ENCODE assay signal across 12 cellular contexts in genomic region chr19:48991011-48991609, GRCh38. TPM values are rescaled to one million over a fixed set of nuclear protein-coding genes. Genes with fewer than 3 reads are reported as not detected.
DNase-seq lines count a peak whose midpoint lies in the region; ATAC-seq and TF ChIP-seq lines count a peak whose summit lies in the region.
"Had no signal": no experiment of that assay in that cellular context is flagged by ENCODE, and none has a peak within 500 bp of the region (broad histone marks: within the 10 kb centered on the region; RNA-seq: fewer than 3 reads in every experiment).

No MANE protein-coding gene starts in this region.

- no peak for TF ChIP-seq POLR2A in testis (IDR thresholded peaks at IDR 0.05)

- peak overlapping the region; percentile 24 for H4K8ac ChIP-seq in mesenchymal stem cell (ENCODE audit: low read length)

- H3K9ac ChIP-seq in mesenchymal stem cell (ENCODE audit: low read length), result peak overlapping the region; percentile 97

- TF ChIP-seq CTCF in cardiac muscle cell (IDR thresholded peaks at IDR 0.05; ENCODE audit: low read depth, low read length) (no peak), tibial artery (IDR thresholded peaks at IDR 0.05) (no peak), testis (IDR thresholded peaks at IDR 0.05) (no peak)

- H3K36me3 ChIP-seq in cardiac muscle cell (peaks cover 15% of the 10 kb centered on the region), mesenchymal stem cell (ENCODE audit: control insufficient read depth in 1 of 2, insufficient read depth in 2 of 2, low read depth in 1 of 2, low read length in 2 of 2) (peaks cover 36 to 46% of the 10 kb centered on the region in 2 experiments), tibial artery (peaks cover 16 to 38% (median 22%) of the 10 kb centered on the region in 3 donors), testis (ENCODE audit: low read depth, missing control alignments) (no peaks in the 10 kb centered on the region)

- no peak for ATAC-seq in left cardiac atrium
- no peak for ATAC-seq in activated T-helper 17 cell treated with anti-CD3 and anti-CD28 coated beads, Interleukin-2, amount 50 U/mL, for 72 hours (replicated peaks)
- no peak for ATAC-seq in GM21576 (IDR thresholded peaks at IDR 0.05; ENCODE audit: unreplicated experiment)
- ATAC-seq in stimulated activated naive B cell treated with anti-CD40 and anti-IgM and Interleukin-4, amounts not matched to agents 10 μg/mL and 1 μg/mL and 100 μg/mL, for 72 hours (replicated peaks), result no peak
- ATAC-seq: activated T-cell treated with anti-CD3 and anti-CD28 coated beads, Interleukin-2, amount 50 U/mL, for 4 hours had no signal

- H2BK15ac ChIP-seq in mesenchymal stem cell (ENCODE audit: low read depth, poor library complexity, severe bottlenecking), result peak overlapping the region; percentile 67

- WGBS in mesenchymal stem cell, result 93% methylated on average over 22 of the region's 22 CpGs
- WGBS in testis, 2 donors, result 93 to 97% methylated on average over 9 to 22 of the region's 22 CpGs

- H3K18ac ChIP-seq in mesenchymal stem cell (ENCODE audit: low read depth in 1 of 2, low read length in 2 of 2), result no peak overlapping the region

- no peaks in the 10 kb centered on the region for H3K27me3 Mint-ChIP-seq in activated T-helper 17 cell treated with anti-CD3 and anti-CD28 coated beads, Interleukin-2, amount 50 U/mL, for 72 hours
- H3K27me3 Mint-ChIP-seq in stimulated activated naive B cell treated with anti-CD40 and anti-IgM and Interleukin-4, amounts not matched to agents 10 μg/mL and 1 μg/mL and 100 μg/mL, for 72 hours, result no peaks in the 10 kb centered on the region
- H3K27me3 Mint-ChIP-seq: CD4-positive, alpha-beta memory T cell had no signal

- H3K4me3 ChIP-seq in cardiac muscle cell (no peak overlapping the region), mesenchymal stem cell (ENCODE audit: insufficient read depth in 1 of 2, low read depth in 1 of 2, low read length in 2 of 2) (peak overlapping the region in 1 of 2 experiments; percentile 97), tibial artery (peak overlapping the region; percentile 85 to 97), testis (no peak overlapping the region)

- H2BK5ac ChIP-seq in mesenchymal stem cell (ENCODE audit: low read depth, low read length, poor library complexity, severe bottlenecking), result no peak overlapping the region

- H3K4me2 ChIP-seq in mesenchymal stem cell (ENCODE audit: low read length, poor library complexity, severe bottlenecking), result no peak overlapping the region

- DNase-seq in cardiac muscle cell (ENCODE audit: low read depth in 1 of 2, low spot score in 1 of 2) (no peak), left cardiac atrium (no peak), mesenchymal stem cell (no peak), tibial artery (no peak), testis (no peak)
- no peak for DNase-seq in stimulated activated naive B cell treated with anti-CD40 and anti-IgM and Interleukin-4, amounts not matched to agents 10 μg/mL and 1 μg/mL and 100 μg/mL, for 72 hours
- DNase-seq: activated T-cell treated with anti-CD3 and anti-CD28 coated beads, Interleukin-2, amount 50 U/mL, for 4 hours; CD4-positive, alpha-beta memory T cell; NCI-H524 had no signal

- H2AK5ac ChIP-seq in mesenchymal stem cell (ENCODE audit: low read length, severe bottlenecking), result no peak overlapping the region

- no peak overlapping the region for H3K23ac ChIP-seq in mesenchymal stem cell (ENCODE audit: low read length in 2 of 2)

- peak overlapping the region; percentile 71 for H4K91ac ChIP-seq in mesenchymal stem cell (ENCODE audit: low read length)

- intact Hi-C loops in left cardiac atrium (cut with DNase I), result loop anchor here in 1 of 2 donors (10.0 kb wide), 1 partner anchor 84 kb away; the partner anchor contains the start of gene KCNA7
- intact Hi-C loops in tibial artery (cut with DNase I; ENCODE audit: low total_unique reads), result loop anchor here (10.0 kb wide), 1 partner anchor 346 kb away; the partner anchor contains the start of gene CA11
- intact Hi-C loops in testis (cut with DNase I; ENCODE audit: low total_unique reads), result no loop called here

- no peaks in the 10 kb centered on the region for H3K9me3 ChIP-seq in cardiac muscle cell (ENCODE audit: low read depth)
- no peaks in the 10 kb centered on the region for H3K9me3 ChIP-seq in mesenchymal stem cell (ENCODE audit: control insufficient read depth, low read length)
- H3K9me3 ChIP-seq in tibial artery, result no peaks in the 10 kb centered on the region
- H3K9me3 ChIP-seq in testis, result no peaks in the 10 kb centered on the region

- H3K27me3 ChIP-seq in cardiac muscle cell, result no peaks in the 10 kb centered on the region
- H3K27me3 ChIP-seq in mesenchymal stem cell (ENCODE audit: control insufficient read depth in 1 of 2, insufficient read depth in 1 of 2, low read length in 2 of 2), result no peaks in the 10 kb centered on the region
- H3K27me3 ChIP-seq in tibial artery, result no peaks in the 10 kb centered on the region
- no peaks in the 10 kb centered on the region for H3K27me3 ChIP-seq in testis

- no peak overlapping the region for H2BK120ac ChIP-seq in mesenchymal stem cell (ENCODE audit: low read depth, low read length)

- H3K9me3 Mint-ChIP-seq in activated T-helper 17 cell treated with anti-CD3 and anti-CD28 coated beads, Interleukin-2, amount 50 U/mL, for 72 hours, result no peaks in the 10 kb centered on the region
- H3K9me3 Mint-ChIP-seq in stimulated activated naive B cell treated with anti-CD40 and anti-IgM and Interleukin-4, amounts not matched to agents 10 μg/mL and 1 μg/mL and 100 μg/mL, for 72 hours, result no peaks in the 10 kb centered on the region
- H3K9me3 Mint-ChIP-seq: activated T-cell treated with anti-CD3 and anti-CD28 coated beads, Interleukin-2, amount 50 U/mL, for 4 hours; CD4-positive, alpha-beta memory T cell had no signal

- no peak overlapping the region for H2AFZ ChIP-seq in mesenchymal stem cell (ENCODE audit: low read depth, low read length)

- H3K36me3 Mint-ChIP-seq in activated T-helper 17 cell treated with anti-CD3 and anti-CD28 coated beads, Interleukin-2, amount 50 U/mL, for 72 hours (ENCODE audit: low read depth), result peaks cover 80% of the 10 kb centered on the region
- peaks cover 53 to 66% of the 10 kb centered on the region in 2 donors for H3K36me3 Mint-ChIP-seq in stimulated activated naive B cell treated with anti-CD40 and anti-IgM and Interleukin-4, amounts not matched to agents 10 μg/mL and 1 μg/mL and 100 μg/mL, for 72 hours

- H3K4me1 ChIP-seq in cardiac muscle cell (ENCODE audit: low read depth) (peaks cover 15% of the 10 kb centered on the region), mesenchymal stem cell (ENCODE audit: control insufficient read depth, insufficient read depth, low read depth, low read length) (peaks cover 25% of the 10 kb centered on the region), tibial artery (peaks cover 0 to 44% (median 33%) of the 10 kb centered on the region in 4 donors), testis (peaks cover 32% of the 10 kb centered on the region)

- peak overlapping the region; percentile 8 for H3K4me3 Mint-ChIP-seq in activated T-helper 17 cell treated with anti-CD3 and anti-CD28 coated beads, Interleukin-2, amount 50 U/mL, for 72 hours
- H3K4me3 Mint-ChIP-seq in stimulated activated naive B cell treated with anti-CD40 and anti-IgM and Interleukin-4, amounts not matched to agents 10 μg/mL and 1 μg/mL and 100 μg/mL, for 72 hours, result peak overlapping the region in 1 of 2 donors; percentile 90

- H3K27ac Mint-ChIP-seq in activated T-helper 17 cell treated with anti-CD3 and anti-CD28 coated beads, Interleukin-2, amount 50 U/mL, for 72 hours, result no peak overlapping the region
- H3K27ac Mint-ChIP-seq in stimulated activated naive B cell treated with anti-CD40 and anti-IgM and Interleukin-4, amounts not matched to agents 10 μg/mL and 1 μg/mL and 100 μg/mL, for 72 hours, result no peak overlapping the region

- peaks cover 38% of the 10 kb centered on the region for H3K4me1 Mint-ChIP-seq in activated T-helper 17 cell treated with anti-CD3 and anti-CD28 coated beads, Interleukin-2, amount 50 U/mL, for 72 hours
- H3K4me1 Mint-ChIP-seq in stimulated activated naive B cell treated with anti-CD40 and anti-IgM and Interleukin-4, amounts not matched to agents 10 μg/mL and 1 μg/mL and 100 μg/mL, for 72 hours, result peaks cover 41 to 74% of the 10 kb centered on the region in 2 donors

- H3K27ac ChIP-seq in cardiac muscle cell (peak overlapping the region; percentile 87), mesenchymal stem cell (ENCODE audit: low read length, poor library complexity, severe bottlenecking) (no peak overlapping the region), tibial artery (peak overlapping the region; percentile 98 to 99), testis (no peak overlapping the region)

- no peak overlapping the region for H3K4ac ChIP-seq in mesenchymal stem cell (ENCODE audit: low read depth in 1 of 2, low read length in 2 of 2)

- H2BK12ac ChIP-seq in mesenchymal stem cell (ENCODE audit: low read length in 2 of 2), result no peak overlapping the region

- H3K79me1 ChIP-seq in mesenchymal stem cell (replicated peaks; ENCODE audit: low read length, poor library complexity, severe bottlenecking), result peaks cover 29% of the 10 kb centered on the region

- no peak overlapping the region for H3K14ac ChIP-seq in mesenchymal stem cell (ENCODE audit: low read length in 2 of 2)

RNA-seq across cellular contexts. Expression of gene GYS1, which starts 2.0 kb away (rescaled TPM):
- 155 and 165 TPM in 2 replicates for total RNA-seq in cardiac muscle cell
- polyA plus RNA-seq in cardiac muscle cell, result 175 and 195 TPM in 2 replicates
- total RNA-seq in left cardiac atrium, result 10 to 100 TPM; 66.4 to 95.7 TPM
- 10 to 100 TPM; 50.8 to 99.9 TPM for total RNA-seq in activated T-helper 17 cell treated with anti-CD3 and anti-CD28 coated beads, Interleukin-2, amount 50 U/mL, for 72 hours
- 26.9 TPM for polyA plus RNA-seq in mesenchymal stem cell (2013, experiment 1 of 2)
- polyA plus RNA-seq in mesenchymal stem cell (2013, experiment 2 of 2), result 27.1 TPM
- total RNA-seq in testis, result 10 to 100 TPM; 21.1 to 23.6 TPM
- 13.8 TPM for polyA plus RNA-seq in testis (ENCODE audit: insufficient read depth, low read depth, low replicate concordance)

RNA-seq across cellular contexts. Expression of gene RUVBL2, which starts 2.6 kb away (rescaled TPM):
- 240 and 294 TPM in 2 replicates for total RNA-seq in cardiac muscle cell
- polyA plus RNA-seq in cardiac muscle cell, result 128 and 167 TPM in 2 replicates
- 10 to 100 TPM; 39.3 to 50.0 TPM for total RNA-seq in left cardiac atrium
- 100 to 1,000 TPM; 100 to 166 TPM for total RNA-seq in activated T-helper 17 cell treated with anti-CD3 and anti-CD28 coated beads, Interleukin-2, amount 50 U/mL, for 72 hours
- polyA plus RNA-seq in mesenchymal stem cell (2013, experiment 1 of 2), result 46.3 TPM
- polyA plus RNA-seq in mesenchymal stem cell (2013, experiment 2 of 2), result 43.5 TPM
- total RNA-seq in testis, result 100 to 1,000 TPM; 299 to 395 TPM
- polyA plus RNA-seq in testis (ENCODE audit: insufficient read depth, low read depth, low replicate concordance), result 528 TPM

RNA-seq across cellular contexts. Expression of gene LHB, which starts 25.8 kb away (rescaled TPM):
- total RNA-seq in cardiac muscle cell (1.8 TPM in 1 of 2 replicates, not detected in the other), left cardiac atrium (under 1 TPM in 1 of 2 donors, not detected in 1; 0.55 TPM), testis (10 to 100 TPM in 1 of 2 donors, 1 to 10 TPM in 1; 5.5 to 13.9 TPM)
- polyA plus RNA-seq in cardiac muscle cell (2.7 TPM in 1 of 2 replicates, not detected in the other), testis (ENCODE audit: insufficient read depth, low read depth, low replicate concordance) (4.4 TPM)
- not detected for total RNA-seq in activated T-helper 17 cell treated with anti-CD3 and anti-CD28 coated beads, Interleukin-2, amount 50 U/mL, for 72 hours
- polyA plus RNA-seq in mesenchymal stem cell (2013, experiment 1 of 2), result not detected
- 0.11 TPM for polyA plus RNA-seq in mesenchymal stem cell (2013, experiment 2 of 2)
- total RNA-seq: activated T-cell treated with anti-CD3 and anti-CD28 coated beads, Interleukin-2, amount 50 U/mL, for 4 hours; CD4-positive, alpha-beta memory T cell; T-helper 1 cell treated with Interleukin-12 subunit alpha and Interleukin-12 subunit beta and Interleukin-4 antibody, amounts not matched to agents 30 ng/mL and 1 ng/mL, for 36 hours had no signal

RNA-seq across cellular contexts. Expression of gene FTL, which starts 26.0 kb away (rescaled TPM):
- total RNA-seq in cardiac muscle cell (760 and 891 TPM in 2 replicates), left cardiac atrium (1,000 to 10,000 TPM; 1,813 to 2,086 TPM), testis (100 to 1,000 TPM; 746 to 935 TPM)
- polyA plus RNA-seq in cardiac muscle cell (1,227 and 1,335 TPM in 2 replicates), testis (ENCODE audit: insufficient read depth, low read depth, low replicate concordance) (1,424 TPM)
- 1,000 to 10,000 TPM; 1,320 to 1,710 TPM for total RNA-seq in activated T-helper 17 cell treated with anti-CD3 and anti-CD28 coated beads, Interleukin-2, amount 50 U/mL, for 72 hours
- 12,810 TPM for polyA plus RNA-seq in mesenchymal stem cell (2013, experiment 1 of 2)
- 12,668 TPM for polyA plus RNA-seq in mesenchymal stem cell (2013, experiment 2 of 2)

RNA-seq across cellular contexts. Expression of gene CGB3, which starts 33.0 kb away (rescaled TPM):
- not detected in 2 replicates for total RNA-seq in cardiac muscle cell
- 0.26 TPM in 1 of 2 replicates, not detected in the other for polyA plus RNA-seq in cardiac muscle cell
- not detected for total RNA-seq in left cardiac atrium
- not detected for total RNA-seq in activated T-helper 17 cell treated with anti-CD3 and anti-CD28 coated beads, Interleukin-2, amount 50 U/mL, for 72 hours
- not detected for polyA plus RNA-seq in mesenchymal stem cell (2013, experiment 1 of 2)
- polyA plus RNA-seq in mesenchymal stem cell (2013, experiment 2 of 2), result not detected
- not detected for total RNA-seq in testis
- not detected for polyA plus RNA-seq in testis (ENCODE audit: insufficient read depth, low read depth, low replicate concordance)
- total RNA-seq: activated T-cell treated with anti-CD3 and anti-CD28 coated beads, Interleukin-2, amount 50 U/mL, for 4 hours; CD4-positive, alpha-beta memory T cell; T-helper 1 cell treated with Interleukin-12 subunit alpha and Interleukin-12 subunit beta and Interleukin-4 antibody, amounts not matched to agents 30 ng/mL and 1 ng/mL, for 36 hours had no signal
- polyA plus RNA-seq: CD4-positive, alpha-beta memory T cell had no signal

Comparison
In these comparisons a context has a peak if more than half of its experiments do, and no peak if none do; other contexts are left out.
1. H3K27ac ChIP-seq: peak in cardiac muscle cell (single experiment) and tibial artery (2 of 2); none in mesenchymal stem cell (single experiment) and testis (0 of 2).
2. H3K4me3 ChIP-seq: peak in tibial artery (2 of 2); none in cardiac muscle cell (single experiment) and testis (0 of 2).